34 cellular contexts compared by ENCODE assay signal in genomic region chr4:163264934-163265333, GRCh38.
"Had no signal": no experiment of that assay in that cellular context is flagged by ENCODE, and none has a peak within 500 bp of the region (broad histone marks: within the 10 kb centered on the region; RNA-seq: fewer than 3 reads in every experiment).

No MANE protein-coding gene starts in this region.

- H3K36me3 ChIP-seq: MG63 had no signal

- H3K9me3 ChIP-seq: MG63 had no signal

- DNase-seq: Kasumi-1, MG63, MM.1S, MV-4-11, NCI-H1048, NCI-H1092, NCI-H1092 treated with DMSO at 0.1 percent for 48 hours, NCI-H1105, NCI-H1105 treated with DMSO at 0.1 percent for 48 hours, NCI-H1417 treated with DMSO at 0.1 percent for 48 hours, NCI-H1436, NCI-H1436 treated with DMSO at 0.1 percent for 48 hours, NCI-H146, NCI-H1694, NCI-H1694 treated with DMSO at 0.1 percent for 48 hours, NCI-H187, NCI-H187 treated with DMSO at 0.1 percent for 48 hours, NCI-H1930, NCI-H2029, NCI-H2029 treated with DMSO at 0.1 percent for 48 hours, NCI-H2081, NCI-H2081 treated with DMSO at 0.1 percent for 48 hours, NCI-H2107, NCI-H2171, NCI-H2171 treated with DMSO at 0.1 percent for 48 hours, NCI-H2227 treated with DMSO at 0.1 percent for 48 hours, NCI-H226, NCI-H345, NCI-H446, NCI-H446 treated with DMSO at 0.1 percent for 48 hours, NCI-H510A, NCI-H510A treated with DMSO at 0.1 percent for 48 hours, NCI-H524, NCI-H524 treated with DMSO at 0.1 percent for 48 hours had no signal

- H3K4me3 ChIP-seq: MG63 had no signal
